1 cellular context compared by ENCODE assay signal in the genomic region with DNA sequence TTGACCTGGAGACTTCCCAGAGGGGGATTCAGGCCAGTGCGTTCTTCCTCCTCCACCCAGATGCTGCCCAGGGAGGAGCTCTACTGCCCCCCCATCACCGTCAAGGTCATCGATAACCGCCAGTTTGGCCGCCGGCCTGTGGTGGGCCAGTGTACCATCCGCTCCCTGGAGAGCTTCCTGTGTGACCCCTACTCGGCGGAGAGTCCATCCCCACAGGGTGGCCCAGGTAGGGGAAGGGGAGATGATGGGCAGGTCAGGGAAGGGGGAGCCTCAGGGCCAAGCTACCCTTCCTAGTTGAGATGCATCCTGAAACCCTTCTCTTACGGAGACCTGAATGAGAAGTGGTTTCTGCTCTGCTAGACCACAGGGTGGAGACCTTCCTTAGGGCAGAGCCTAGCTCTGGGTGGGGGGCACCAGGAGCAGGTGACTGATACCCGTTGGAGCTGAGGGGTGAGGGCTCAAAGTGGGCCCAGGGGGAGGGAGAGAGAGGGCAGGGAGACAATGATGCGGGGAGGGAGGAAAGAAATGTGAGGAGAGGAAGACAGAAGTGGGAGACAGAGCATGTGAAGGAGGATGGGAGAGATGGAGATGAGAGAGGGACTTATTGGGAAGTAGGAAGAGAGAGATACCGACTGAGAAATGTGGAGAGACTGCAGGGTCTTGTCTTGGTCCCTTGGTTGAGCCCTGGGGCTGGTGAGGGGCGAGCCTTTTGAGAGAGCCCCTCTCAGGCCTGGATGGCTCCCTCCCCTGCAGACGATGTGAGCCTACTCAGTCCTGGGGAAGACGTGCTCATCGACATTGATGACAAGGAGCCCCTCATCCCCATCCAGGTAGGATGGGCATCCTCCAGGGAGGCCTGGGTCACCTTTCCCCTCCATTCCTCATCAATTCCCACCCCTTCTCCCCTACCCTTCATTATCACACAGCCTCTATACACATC.
TF ChIP-seq lines count a peak whose summit lies in the region.

No MANE protein-coding gene starts in this region.

TF ChIP-seq in H1, 55 proteins besides CTCF, POLR2A, EP300 and RAD21:
- TF ChIP-seq SP4 (IDR thresholded peaks at IDR 0.05; ENCODE audit: low read length) (no peak), SP2 (IDR thresholded peaks at IDR 0.05; ENCODE audit: low read length) (no peak), CHD1 (IDR thresholded peaks at IDR 0.05; ENCODE audit: low read depth, low read length) (no peak), KDM1A (IDR thresholded peaks at IDR 0.05; ENCODE audit: borderline replicate concordance, low read length) (no peak), SIX5 (IDR thresholded peaks at IDR 0.05; ENCODE audit: low read depth, low read length) (no peak)
- TF ChIP-seq, protein P1, sequence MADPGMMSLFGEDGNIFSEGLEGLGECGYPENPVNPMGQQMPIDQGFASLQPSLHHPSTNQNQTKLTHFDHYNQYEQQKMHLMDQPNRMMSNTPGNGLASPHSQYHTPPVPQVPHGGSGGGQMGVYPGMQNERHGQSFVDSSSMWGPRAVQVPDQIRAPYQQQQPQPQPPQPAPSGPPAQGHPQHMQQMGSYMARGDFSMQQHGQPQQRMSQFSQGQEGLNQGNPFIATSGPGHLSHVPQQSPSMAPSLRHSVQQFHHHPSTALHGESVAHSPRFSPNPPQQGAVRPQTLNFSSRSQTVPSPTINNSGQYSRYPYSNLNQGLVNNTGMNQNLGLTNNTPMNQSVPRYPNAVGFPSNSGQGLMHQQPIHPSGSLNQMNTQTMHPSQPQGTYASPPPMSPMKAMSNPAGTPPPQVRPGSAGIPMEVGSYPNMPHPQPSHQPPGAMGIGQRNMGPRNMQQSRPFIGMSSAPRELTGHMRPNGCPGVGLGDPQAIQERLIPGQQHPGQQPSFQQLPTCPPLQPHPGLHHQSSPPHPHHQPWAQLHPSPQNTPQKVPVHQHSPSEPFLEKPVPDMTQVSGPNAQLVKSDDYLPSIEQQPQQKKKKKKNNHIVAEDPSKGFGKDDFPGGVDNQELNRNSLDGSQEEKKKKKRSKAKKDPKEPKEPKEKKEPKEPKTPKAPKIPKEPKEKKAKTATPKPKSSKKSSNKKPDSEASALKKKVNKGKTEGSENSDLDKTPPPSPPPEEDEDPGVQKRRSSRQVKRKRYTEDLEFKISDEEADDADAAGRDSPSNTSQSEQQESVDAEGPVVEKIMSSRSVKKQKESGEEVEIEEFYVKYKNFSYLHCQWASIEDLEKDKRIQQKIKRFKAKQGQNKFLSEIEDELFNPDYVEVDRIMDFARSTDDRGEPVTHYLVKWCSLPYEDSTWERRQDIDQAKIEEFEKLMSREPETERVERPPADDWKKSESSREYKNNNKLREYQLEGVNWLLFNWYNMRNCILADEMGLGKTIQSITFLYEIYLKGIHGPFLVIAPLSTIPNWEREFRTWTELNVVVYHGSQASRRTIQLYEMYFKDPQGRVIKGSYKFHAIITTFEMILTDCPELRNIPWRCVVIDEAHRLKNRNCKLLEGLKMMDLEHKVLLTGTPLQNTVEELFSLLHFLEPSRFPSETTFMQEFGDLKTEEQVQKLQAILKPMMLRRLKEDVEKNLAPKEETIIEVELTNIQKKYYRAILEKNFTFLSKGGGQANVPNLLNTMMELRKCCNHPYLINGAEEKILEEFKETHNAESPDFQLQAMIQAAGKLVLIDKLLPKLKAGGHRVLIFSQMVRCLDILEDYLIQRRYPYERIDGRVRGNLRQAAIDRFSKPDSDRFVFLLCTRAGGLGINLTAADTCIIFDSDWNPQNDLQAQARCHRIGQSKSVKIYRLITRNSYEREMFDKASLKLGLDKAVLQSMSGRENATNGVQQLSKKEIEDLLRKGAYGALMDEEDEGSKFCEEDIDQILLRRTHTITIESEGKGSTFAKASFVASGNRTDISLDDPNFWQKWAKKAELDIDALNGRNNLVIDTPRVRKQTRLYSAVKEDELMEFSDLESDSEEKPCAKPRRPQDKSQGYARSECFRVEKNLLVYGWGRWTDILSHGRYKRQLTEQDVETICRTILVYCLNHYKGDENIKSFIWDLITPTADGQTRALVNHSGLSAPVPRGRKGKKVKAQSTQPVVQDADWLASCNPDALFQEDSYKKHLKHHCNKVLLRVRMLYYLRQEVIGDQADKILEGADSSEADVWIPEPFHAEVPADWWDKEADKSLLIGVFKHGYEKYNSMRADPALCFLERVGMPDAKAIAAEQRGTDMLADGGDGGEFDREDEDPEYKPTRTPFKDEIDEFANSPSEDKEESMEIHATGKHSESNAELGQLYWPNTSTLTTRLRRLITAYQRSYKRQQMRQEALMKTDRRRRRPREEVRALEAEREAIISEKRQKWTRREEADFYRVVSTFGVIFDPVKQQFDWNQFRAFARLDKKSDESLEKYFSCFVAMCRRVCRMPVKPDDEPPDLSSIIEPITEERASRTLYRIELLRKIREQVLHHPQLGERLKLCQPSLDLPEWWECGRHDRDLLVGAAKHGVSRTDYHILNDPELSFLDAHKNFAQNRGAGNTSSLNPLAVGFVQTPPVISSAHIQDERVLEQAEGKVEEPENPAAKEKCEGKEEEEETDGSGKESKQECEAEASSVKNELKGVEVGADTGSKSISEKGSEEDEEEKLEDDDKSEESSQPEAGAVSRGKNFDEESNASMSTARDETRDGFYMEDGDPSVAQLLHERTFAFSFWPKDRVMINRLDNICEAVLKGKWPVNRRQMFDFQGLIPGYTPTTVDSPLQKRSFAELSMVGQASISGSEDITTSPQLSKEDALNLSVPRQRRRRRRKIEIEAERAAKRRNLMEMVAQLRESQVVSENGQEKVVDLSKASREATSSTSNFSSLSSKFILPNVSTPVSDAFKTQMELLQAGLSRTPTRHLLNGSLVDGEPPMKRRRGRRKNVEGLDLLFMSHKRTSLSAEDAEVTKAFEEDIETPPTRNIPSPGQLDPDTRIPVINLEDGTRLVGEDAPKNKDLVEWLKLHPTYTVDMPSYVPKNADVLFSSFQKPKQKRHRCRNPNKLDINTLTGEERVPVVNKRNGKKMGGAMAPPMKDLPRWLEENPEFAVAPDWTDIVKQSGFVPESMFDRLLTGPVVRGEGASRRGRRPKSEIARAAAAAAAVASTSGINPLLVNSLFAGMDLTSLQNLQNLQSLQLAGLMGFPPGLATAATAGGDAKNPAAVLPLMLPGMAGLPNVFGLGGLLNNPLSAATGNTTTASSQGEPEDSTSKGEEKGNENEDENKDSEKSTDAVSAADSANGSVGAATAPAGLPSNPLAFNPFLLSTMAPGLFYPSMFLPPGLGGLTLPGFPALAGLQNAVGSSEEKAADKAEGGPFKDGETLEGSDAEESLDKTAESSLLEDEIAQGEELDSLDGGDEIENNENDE (IDR thresholded peaks at IDR 0.05; ENCODE audit: insufficient replicate concordance, low read length): no peak
